ENCODE assay signal across 26 cellular contexts in the genomic region with DNA sequence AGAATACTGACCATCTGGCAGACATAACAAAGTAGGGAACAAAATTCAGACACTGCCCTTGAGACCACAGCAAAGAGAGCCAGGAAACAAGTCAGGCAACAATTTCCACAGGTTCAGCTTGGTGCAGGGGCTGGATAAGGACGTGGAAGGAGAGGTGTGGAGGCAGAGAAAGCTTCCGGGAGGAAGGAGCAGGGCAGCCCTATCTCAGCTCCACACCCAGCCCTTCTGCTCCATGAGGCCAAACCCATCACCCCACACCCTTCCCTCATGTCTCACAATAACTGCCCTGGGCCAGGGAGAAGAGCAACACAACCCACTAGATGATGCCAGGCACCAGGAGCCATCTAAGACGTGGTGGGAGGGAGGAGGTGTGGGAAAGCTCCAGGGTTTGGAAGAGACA. TPM values are rescaled to one million over a fixed set of nuclear protein-coding genes. Genes with fewer than 3 reads are reported as not detected.
DNase-seq lines count a peak whose midpoint lies in the region; ATAC-seq and TF ChIP-seq lines count a peak whose summit lies in the region.
"Had no signal": no experiment of that assay in that cellular context is flagged by ENCODE, and none has a peak within 500 bp of the region (broad histone marks: within the 10 kb centered on the region; RNA-seq: fewer than 3 reads in every experiment).

No MANE protein-coding gene starts in this region.

- no peak for TF ChIP-seq CTCF in CD8-positive, alpha-beta T cell (IDR thresholded peaks at IDR 0.05)
- TF ChIP-seq CTCF in GM23338 (conservative IDR thresholded peaks at IDR 0.05; ENCODE audit: low read depth in 2 of 2) = no peak
- TF ChIP-seq CTCF in VCaP (conservative IDR thresholded peaks at IDR 0.05) = no peak
- no peak for TF ChIP-seq CTCF in Peyer's patch (IDR thresholded peaks at IDR 0.05)

- H4K20me1 ChIP-seq in GM23338 (replicated peaks; ENCODE audit: insufficient read depth) = peaks cover 48% of the 10 kb centered on the region

- peaks cover 54% of the 10 kb centered on the region for H3K4me1 Mint-ChIP-seq in CD8-positive, alpha-beta T cell (ENCODE audit: low read depth)
- H3K4me1 Mint-ChIP-seq in GM23338 = peaks cover 22% of the 10 kb centered on the region
- peaks cover 36% of the 10 kb centered on the region for H3K4me1 Mint-ChIP-seq in memory B cell
- H3K4me1 Mint-ChIP-seq in T-helper 2 cell treated with Interferon-gamma antibody and Interleukin-4, amounts not matched to agents 5 μg/mL and 100 μg/mL, for 36 hours (ENCODE audit: low read depth) = peaks cover 35% of the 10 kb centered on the region

- no peak for ATAC-seq in CD8-positive, alpha-beta T cell
- ATAC-seq in GM23338 = no peak
- no peak for ATAC-seq in memory B cell (ENCODE audit: low read depth)
- ATAC-seq in HG02571 (IDR thresholded peaks at IDR 0.05; ENCODE audit: unreplicated experiment) = no peak
- ATAC-seq: activated T-cell treated with anti-CD3 and anti-CD28 coated beads, Interleukin-2, amount 50 U/mL, for 4 hours had no signal

- H3K4me3 ChIP-seq in CD8-positive, alpha-beta T cell (ENCODE audit: low read depth, low read length) = no peak overlapping the region
- no peak overlapping the region for H3K4me3 ChIP-seq in GM23338
- no peak overlapping the region for H3K4me3 ChIP-seq in Peyer's patch
- H3K4me3 ChIP-seq: adrenal gland, colonic mucosa, neural progenitor cell, prostate gland, SJCRH30, stomach had no signal

- CTCF ChIA-PET in CD8-positive, alpha-beta T cell (lab: Charles Lee) = no interaction called here

- no peak overlapping the region for H3K27ac ChIP-seq in CD8-positive, alpha-beta T cell (ENCODE audit: low read depth, low read length)
- no peak overlapping the region for H3K27ac ChIP-seq in GM23338 (ENCODE audit: low read depth)
- peak overlapping the region; percentile 28; the same call in 1 of the 2 replicates for H3K27ac ChIP-seq in VCaP
- H3K27ac ChIP-seq in Peyer's patch = no peak overlapping the region
- H3K27ac ChIP-seq: adrenal gland, colonic mucosa, neural progenitor cell, SJCRH30, stomach, WERI-Rb-1 had no signal

- H3K27me3 Mint-ChIP-seq in CD8-positive, alpha-beta T cell (ENCODE audit: low read depth) = no peaks in the 10 kb centered on the region
- H3K27me3 Mint-ChIP-seq in GM23338 (ENCODE audit: insufficient read depth, low read depth, poor library complexity) = peaks cover 34% of the 10 kb centered on the region
- no peaks in the 10 kb centered on the region for H3K27me3 Mint-ChIP-seq in memory B cell
- H3K27me3 Mint-ChIP-seq in T-helper 2 cell treated with Interferon-gamma antibody and Interleukin-4, amounts not matched to agents 5 μg/mL and 100 μg/mL, for 36 hours (ENCODE audit: low read depth) = no peaks in the 10 kb centered on the region

- H3K4me1 ChIP-seq in CD8-positive, alpha-beta T cell (ENCODE audit: insufficient read depth, low read length) = peaks cover 18% of the 10 kb centered on the region
- H3K4me1 ChIP-seq in GM23338 (ENCODE audit: insufficient read depth) (peaks cover 6% of the 10 kb centered on the region; the same call in 1 of the 2 replicates), Peyer's patch (peaks cover 0 to 11% (median 4%) of the 10 kb centered on the region in 4 donors)

- H3K4me2 ChIP-seq in GM23338 = no peak overlapping the region
- H3K4me2 ChIP-seq: neural progenitor cell had no signal

- H2AFZ ChIP-seq in GM23338 = no peak overlapping the region
- H2AFZ ChIP-seq: neural progenitor cell had no signal

- H3K9me3 Mint-ChIP-seq in CD8-positive, alpha-beta T cell = no peaks in the 10 kb centered on the region
- H3K9me3 Mint-ChIP-seq in GM23338 (peaks cover 3% of the 10 kb centered on the region; the same call in 2 of the 3 replicates), memory B cell (no peaks in the 10 kb centered on the region)
- H3K9me3 Mint-ChIP-seq in T-helper 2 cell treated with Interferon-gamma antibody and Interleukin-4, amounts not matched to agents 5 μg/mL and 100 μg/mL, for 36 hours = no peaks in the 10 kb centered on the region
- H3K9me3 Mint-ChIP-seq: activated T-cell treated with anti-CD3 and anti-CD28 coated beads, Interleukin-2, amount 50 U/mL, for 4 hours; neural progenitor cell had no signal

- POLR2A ChIA-PET in CD8-positive, alpha-beta T cell (lab: Charles Lee) = interaction anchor here (1.1 kb wide), 1 partner anchor 11 kb away, joined by 3 read pairs; no protein-coding TSS in a partner anchor

- intact Hi-C loops in CD8-positive, alpha-beta T cell (cut with DNase I, micrococcal nuclease) = no loop called here

- peaks cover 74% of the 10 kb centered on the region for H3K36me3 ChIP-seq in CD8-positive, alpha-beta T cell (ENCODE audit: insufficient read depth, low read length)
- H3K36me3 ChIP-seq in GM23338 (ENCODE audit: insufficient read depth) = peaks cover 91% of the 10 kb centered on the region
- H3K36me3 ChIP-seq in Peyer's patch = peaks cover 0 to 96% (median 0%) of the 10 kb centered on the region in 3 donors
- H3K36me3 ChIP-seq: neural progenitor cell had no signal

- no peaks in the 10 kb centered on the region for H3K9me3 ChIP-seq in CD8-positive, alpha-beta T cell (ENCODE audit: low read length)
- H3K9me3 ChIP-seq in Peyer's patch = no peaks in the 10 kb centered on the region
- H3K9me3 ChIP-seq: adrenal gland, colonic mucosa, prostate gland, SJCRH30 had no signal

- H3K79me2 ChIP-seq in GM23338 (replicated peaks; ENCODE audit: insufficient read depth) = peaks cover 93% of the 10 kb centered on the region

- no peaks in the 10 kb centered on the region for H3K9me2 ChIP-seq in GM23338 (ENCODE audit: insufficient read depth)

- TF ChIP-seq POLR2A in Peyer's patch (IDR thresholded peaks at IDR 0.05) = no peak

- H3K27ac Mint-ChIP-seq in CD8-positive, alpha-beta T cell = peak overlapping the region; percentile 41
- H3K27ac Mint-ChIP-seq in GM23338 = peak overlapping the region; percentile 67; the same call in 1 of the 2 replicates
- peak overlapping the region; percentile 53 for H3K27ac Mint-ChIP-seq in memory B cell
- no peak overlapping the region for H3K27ac Mint-ChIP-seq in T-helper 2 cell treated with Interferon-gamma antibody and Interleukin-4, amounts not matched to agents 5 μg/mL and 100 μg/mL, for 36 hours
- H3K27ac Mint-ChIP-seq: neural progenitor cell had no signal

- H3F3A ChIP-seq in GM23338 (replicated peaks; ENCODE audit: low read depth) = peaks cover 18% of the 10 kb centered on the region

- peaks cover 94% of the 10 kb centered on the region for H3K36me3 Mint-ChIP-seq in CD8-positive, alpha-beta T cell
- H3K36me3 Mint-ChIP-seq in GM23338 (ENCODE audit: low read depth) (peaks cover 100% of the 10 kb centered on the region), memory B cell (peaks cover 41% of the 10 kb centered on the region)
- peaks cover 76% of the 10 kb centered on the region for H3K36me3 Mint-ChIP-seq in T-helper 2 cell treated with Interferon-gamma antibody and Interleukin-4, amounts not matched to agents 5 μg/mL and 100 μg/mL, for 36 hours (ENCODE audit: low read depth)

- no peak for DNase-seq in CD8-positive, alpha-beta T cell
- no peak for DNase-seq in GM23338 (ENCODE audit: low spot score)
- DNase-seq in memory B cell (ENCODE audit: low spot score in 2 of 2) = no peak
- no peak for DNase-seq in Peyer's patch
- no peak for DNase-seq in T-helper 2 cell treated with Interferon-gamma antibody and Interleukin-4, amounts not matched to agents 5 μg/mL and 100 μg/mL, for 36 hours (ENCODE audit: low spot score)
- DNase-seq: activated CD4-positive, alpha-beta T cell treated with anti-CD3 and anti-CD28 coated beads, Interleukin-2, amount 50 U/mL, for 48 hours; activated T-cell treated with anti-CD3 and anti-CD28 coated beads, Interleukin-2, amount 50 U/mL, for 4 hours; adrenal gland; colonic mucosa; COR-L47; DMS79 treated with DMSO at 0.1 percent for 48 hours; H7; IMR-90; left cardiac atrium; MM.1S; NCI-H1436 treated with DMSO at 0.1 percent for 48 hours; SJCRH30; stimulated activated CD4-positive, alpha-beta T cell treated with anti-CD3 and anti-CD28 coated beads, Interleukin-2, amount 100 ng/mL, for 24 hours; stomach; T-helper 1 cell; trophoblast cell; WERI-Rb-1 had no signal

- H3K4me3 Mint-ChIP-seq in CD8-positive, alpha-beta T cell = no peak overlapping the region
- no peak overlapping the region for H3K4me3 Mint-ChIP-seq in GM23338
- no peak overlapping the region for H3K4me3 Mint-ChIP-seq in memory B cell
- no peak overlapping the region for H3K4me3 Mint-ChIP-seq in T-helper 2 cell treated with Interferon-gamma antibody and Interleukin-4, amounts not matched to agents 5 μg/mL and 100 μg/mL, for 36 hours
- H3K4me3 Mint-ChIP-seq: activated T-cell treated with anti-CD3 and anti-CD28 coated beads, Interleukin-2, amount 50 U/mL, for 4 hours; neural progenitor cell had no signal

- H3K27me3 ChIP-seq in CD8-positive, alpha-beta T cell (ENCODE audit: insufficient read depth, low read length) = no peaks in the 10 kb centered on the region
- H3K27me3 ChIP-seq in GM23338 (ENCODE audit: insufficient read depth) = no peaks in the 10 kb centered on the region
- no peaks in the 10 kb centered on the region for H3K27me3 ChIP-seq in Peyer's patch
- H3K27me3 ChIP-seq: adrenal gland, colonic mucosa, neural progenitor cell, SJCRH30, stomach had no signal

TF ChIP-seq in GM23338, 12 proteins besides CTCF, POLR2A, EP300 and RAD21 (continues in another document):
- TF ChIP-seq STAT1 (IDR thresholded peaks at IDR 0.05; ENCODE audit: unreplicated experiment) (no peak), ZNF114 (CRISPR knock-in tag; IDR thresholded peaks at IDR 0.05) (no peak)
- TF ChIP-seq, protein P1, sequence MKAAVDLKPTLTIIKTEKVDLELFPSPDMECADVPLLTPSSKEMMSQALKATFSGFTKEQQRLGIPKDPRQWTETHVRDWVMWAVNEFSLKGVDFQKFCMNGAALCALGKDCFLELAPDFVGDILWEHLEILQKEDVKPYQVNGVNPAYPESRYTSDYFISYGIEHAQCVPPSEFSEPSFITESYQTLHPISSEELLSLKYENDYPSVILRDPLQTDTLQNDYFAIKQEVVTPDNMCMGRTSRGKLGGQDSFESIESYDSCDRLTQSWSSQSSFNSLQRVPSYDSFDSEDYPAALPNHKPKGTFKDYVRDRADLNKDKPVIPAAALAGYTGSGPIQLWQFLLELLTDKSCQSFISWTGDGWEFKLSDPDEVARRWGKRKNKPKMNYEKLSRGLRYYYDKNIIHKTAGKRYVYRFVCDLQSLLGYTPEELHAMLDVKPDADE (IDR thresholded peaks at IDR 0.05) = no peak

RNA-seq across cellular contexts. Expression of a gene that starts 5.8 kb away (rescaled TPM):
- total RNA-seq in CD8-positive, alpha-beta T cell = 100 to 1,000 TPM; 119 to 128 TPM
- total RNA-seq in GM23338 (2014; rRNA removed; shearing (Covaris generic)) = 22.2 and 25.4 TPM in 2 replicates
- polyA plus RNA-seq in GM23338 (2016; fragmentation: Nextera tagmentation; extraction: Ambion mirVana) = 76.1 and 80.1 TPM in 2 replicates
- total RNA-seq in Peyer's patch = 10 to 100 TPM; 19.3 to 54.5 (median 48.3) TPM

RNA-seq across cellular contexts. Expression of a gene that starts 43.3 kb away (rescaled TPM):
- 10 to 100 TPM; 28.9 to 29.1 TPM for total RNA-seq in CD8-positive, alpha-beta T cell
- 39.1 and 40.4 TPM in 2 replicates for total RNA-seq in GM23338 (2014; rRNA removed; shearing (Covaris generic))
- 7.7 and 10.2 TPM in 2 replicates for polyA plus RNA-seq in GM23338 (2016; fragmentation: Nextera tagmentation; extraction: Ambion mirVana)
- 10 to 100 TPM; 54.7 to 69.2 (median 61.1) TPM for total RNA-seq in Peyer's patch
